Comparison of ENCODE assay signal across 8 cellular contexts in genomic region chr14:49687942-49688700, GRCh38. TPM values are rescaled to one million over a fixed set of nuclear protein-coding genes. Genes with fewer than 3 reads are reported as not detected.
DNase-seq lines count a peak whose midpoint lies in the region; ATAC-seq and TF ChIP-seq lines count a peak whose summit lies in the region.

TSS of gene POLE2 (minus strand) at chr14:49688214. CDS start at chr14:49688203, 11 bp downstream.

- H3K36me3 Mint-ChIP-seq in chondrocyte (ENCODE audit: low read depth): no peaks in the 10 kb centered on the region

- no peaks in the 10 kb centered on the region for H3K27me3 Mint-ChIP-seq in chondrocyte (ENCODE audit: low read depth)

- POLR2A ChIA-PET in AG04450 (lab: Yijun Ruan, JAX): interaction anchor here (0.6 to 2.4 kb wide), 3 partner anchors 54 to 963 kb away, joined by 3 to 9 read pairs (median 6); partner anchors contain the start of genes DNAAF2 and KLHDC2

- H3K4me3 ChIP-seq in AG04450 (ENCODE audit: low read depth, low read length): peak within 1 kb of the TSS; percentile 62

- peak; percentile 85 for ATAC-seq in GM18868 (IDR thresholded peaks at IDR 0.05; ENCODE audit: unreplicated experiment)
- peak; percentile 85 for ATAC-seq in HG03103 (IDR thresholded peaks at IDR 0.05; ENCODE audit: low read depth, unreplicated experiment)

- no peaks in the 10 kb centered on the region for H3K27me3 ChIP-seq in AG04450 (ENCODE audit: control insufficient read depth, insufficient read depth, low read length)

- H3K4me1 Mint-ChIP-seq in chondrocyte (ENCODE audit: low read depth): peaks cover 32% of the 10 kb centered on the region

- CTCF ChIA-PET in AG04450 (lab: Charles Lee): no interaction called here

- H3K27ac Mint-ChIP-seq in chondrocyte (ENCODE audit: unreplicated experiment): peak within 1 kb of the TSS; percentile 88

- H3K9me3 Mint-ChIP-seq in chondrocyte (ENCODE audit: low read depth): no peaks in the 10 kb centered on the region

- no peak for DNase-seq in AG04450 (ENCODE audit: low read depth, low spot score)
- DNase-seq in NCI-H345 (lab: John Stamatoyannopoulos, UW): peak; percentile 80
- DNase-seq in activated CD4-positive, alpha-beta T cell treated with anti-CD3 and anti-CD28 coated beads for 1 hour: peak; percentile 63
- DNase-seq in chondrocyte (ENCODE audit: low spot score): no peak
- peak; percentile 77 for DNase-seq in kidney tubule cell (ENCODE audit: low spot score)
- peak; percentile 23 to 61 for DNase-seq in stimulated activated CD4-positive, alpha-beta T cell treated with anti-CD3 and anti-CD28 coated beads, Interleukin-1b, Interleukin-23, amount 100 ng/mL, for 1 hour (ENCODE audit: low read depth in 2 of 2)

- H3K27ac ChIP-seq in AG04450 (ENCODE audit: low read depth, low read length): peak within 1 kb of the TSS; percentile 68

- TF ChIP-seq CTCF in AG04450 (IDR thresholded peaks at IDR 0.05; ENCODE audit: low read depth, low read length) (no peak), chondrocyte (IDR thresholded peaks at IDR 0.05) (peak; percentile 44)

- H3K4me3 Mint-ChIP-seq in chondrocyte (ENCODE audit: unreplicated experiment): peak within 1 kb of the TSS; percentile 83

- H3K9me3 ChIP-seq in AG04450 (ENCODE audit: control insufficient read depth, insufficient read depth, low read length): no peaks in the 10 kb centered on the region

RNA-seq across cellular contexts. Expression of gene POLE2, which starts in this region (rescaled TPM):
- polyA plus RNA-seq in AG04450 (2011; rRNA removed): 4.4 and 5.8 TPM in 2 replicates
- polyA minus RNA-seq in AG04450 (2011; rRNA and poly(A)+ RNA removed): 2.4 and 2.8 TPM in 2 replicates
- 2.2 to 6.4 TPM (median 3.1 TPM) in 3 replicates for total RNA-seq in chondrocyte

Comparison
In these comparisons a context has a peak if more than half of its experiments do, and no peak if none do; other contexts are left out.
1. DNase-seq: peak in NCI-H345 (single experiment), activated CD4-positive, alpha-beta T cell treated with anti-CD3 and anti-CD28 coated beads for 1 hour (single experiment), kidney tubule cell (single experiment) and stimulated activated CD4-positive, alpha-beta T cell treated with anti-CD3 and anti-CD28 coated beads, Interleukin-1b, Interleukin-23, amount 100 ng/mL, for 1 hour (2 of 2); none in AG04450 (single experiment) and chondrocyte (single experiment).